In genomic region chr19:7681336-7682174, GRCh38 we compare ENCODE assay signal across 1 cellular context.
TF ChIP-seq lines count a peak whose summit lies in the region.

No MANE protein-coding gene starts in this region.

TF ChIP-seq in GM12878, 131 proteins besides CTCF, POLR2A, EP300 and RAD21 (continued from another document and continues in another):
- TF ChIP-seq, protein P1, sequence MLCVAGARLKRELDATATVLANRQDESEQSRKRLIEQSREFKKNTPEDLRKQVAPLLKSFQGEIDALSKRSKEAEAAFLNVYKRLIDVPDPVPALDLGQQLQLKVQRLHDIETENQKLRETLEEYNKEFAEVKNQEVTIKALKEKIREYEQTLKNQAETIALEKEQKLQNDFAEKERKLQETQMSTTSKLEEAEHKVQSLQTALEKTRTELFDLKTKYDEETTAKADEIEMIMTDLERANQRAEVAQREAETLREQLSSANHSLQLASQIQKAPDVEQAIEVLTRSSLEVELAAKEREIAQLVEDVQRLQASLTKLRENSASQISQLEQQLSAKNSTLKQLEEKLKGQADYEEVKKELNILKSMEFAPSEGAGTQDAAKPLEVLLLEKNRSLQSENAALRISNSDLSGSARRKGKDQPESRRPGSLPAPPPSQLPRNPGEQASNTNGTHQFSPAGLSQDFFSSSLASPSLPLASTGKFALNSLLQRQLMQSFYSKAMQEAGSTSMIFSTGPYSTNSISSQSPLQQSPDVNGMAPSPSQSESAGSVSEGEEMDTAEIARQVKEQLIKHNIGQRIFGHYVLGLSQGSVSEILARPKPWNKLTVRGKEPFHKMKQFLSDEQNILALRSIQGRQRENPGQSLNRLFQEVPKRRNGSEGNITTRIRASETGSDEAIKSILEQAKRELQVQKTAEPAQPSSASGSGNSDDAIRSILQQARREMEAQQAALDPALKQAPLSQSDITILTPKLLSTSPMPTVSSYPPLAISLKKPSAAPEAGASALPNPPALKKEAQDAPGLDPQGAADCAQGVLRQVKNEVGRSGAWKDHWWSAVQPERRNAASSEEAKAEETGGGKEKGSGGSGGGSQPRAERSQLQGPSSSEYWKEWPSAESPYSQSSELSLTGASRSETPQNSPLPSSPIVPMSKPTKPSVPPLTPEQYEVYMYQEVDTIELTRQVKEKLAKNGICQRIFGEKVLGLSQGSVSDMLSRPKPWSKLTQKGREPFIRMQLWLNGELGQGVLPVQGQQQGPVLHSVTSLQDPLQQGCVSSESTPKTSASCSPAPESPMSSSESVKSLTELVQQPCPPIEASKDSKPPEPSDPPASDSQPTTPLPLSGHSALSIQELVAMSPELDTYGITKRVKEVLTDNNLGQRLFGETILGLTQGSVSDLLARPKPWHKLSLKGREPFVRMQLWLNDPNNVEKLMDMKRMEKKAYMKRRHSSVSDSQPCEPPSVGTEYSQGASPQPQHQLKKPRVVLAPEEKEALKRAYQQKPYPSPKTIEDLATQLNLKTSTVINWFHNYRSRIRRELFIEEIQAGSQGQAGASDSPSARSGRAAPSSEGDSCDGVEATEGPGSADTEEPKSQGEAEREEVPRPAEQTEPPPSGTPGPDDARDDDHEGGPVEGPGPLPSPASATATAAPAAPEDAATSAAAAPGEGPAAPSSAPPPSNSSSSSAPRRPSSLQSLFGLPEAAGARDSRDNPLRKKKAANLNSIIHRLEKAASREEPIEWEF (IDR thresholded peaks at IDR 0.05; ENCODE audit: insufficient replicate concordance, low read depth, low read length), result no peak
- TF ChIP-seq BCL11A (IDR thresholded peaks at IDR 0.05; ENCODE audit: low read depth, low read length) (no peak), STAT1 (conservative IDR thresholded peaks at IDR 0.05) (no peak), RCOR1 (conservative IDR thresholded peaks at IDR 0.05; ENCODE audit: low read depth, low read length) (no peak), ZZZ3 (IDR thresholded peaks at IDR 0.05; ENCODE audit: control insufficient read depth, insufficient read length, low read depth) (no peak), ZSCAN29 (IDR thresholded peaks at IDR 0.05) (no peak), NFYA (IDR thresholded peaks at IDR 0.05; ENCODE audit: borderline replicate concordance, low read depth, low read length) (no peak), IKZF1 (conservative IDR thresholded peaks at IDR 0.05) (no peak), SREBF2 (IDR thresholded peaks at IDR 0.05; ENCODE audit: low read length) (no peak), KDM1A (IDR thresholded peaks at IDR 0.05; ENCODE audit: borderline replicate concordance) (no peak), KAT2A (conservative IDR thresholded peaks at IDR 0.05; ENCODE audit: control insufficient read depth, low read depth, low read length) (no peak), MTA3 (IDR thresholded peaks at IDR 0.05; ENCODE audit: borderline replicate concordance, low read length) (peak; percentile 47; the same call in 1 of the 2 replicates), BCLAF1 (IDR thresholded peaks at IDR 0.05) (no peak), DPF2 (IDR thresholded peaks at IDR 0.05) (no peak), MTA2 (IDR thresholded peaks at IDR 0.05; ENCODE audit: low read depth) (no peak; the same call in 1 of the 2 replicates), YY1 (IDR thresholded peaks at IDR 0.05; ENCODE audit: low read depth, low read length) (peak; percentile 73; the same call in 1 of the 2 replicates), STAT3 (IDR thresholded peaks at IDR 0.05; ENCODE audit: low read depth, low read length) (no peak), SUZ12 (IDR thresholded peaks at IDR 0.05; ENCODE audit: unreplicated experiment) (no peak), RAD51 (IDR thresholded peaks at IDR 0.05) (no peak), MEF2B (IDR thresholded peaks at IDR 0.05; ENCODE audit: partially characterized antibody, poor library complexity, severe bottlenecking) (no peak), MEF2A (IDR thresholded peaks at IDR 0.05; ENCODE audit: insufficient read depth, low read depth, low read length) (0 out of 2 replicates have a peak, but pooled peaks have one; percentile 15), SKIL (IDR thresholded peaks at IDR 0.05; ENCODE audit: low read depth, poor library complexity, severe bottlenecking) (peak; percentile 38), HCFC1 (IDR thresholded peaks at IDR 0.05; ENCODE audit: low read length) (no peak), JUND (IDR thresholded peaks at IDR 0.05; ENCODE audit: low read depth, low read length) (no peak), ATF7 (IDR thresholded peaks at IDR 0.05; ENCODE audit: low read depth) (peak; percentile 23; the same call in 1 of the 2 replicates), HDGF (IDR thresholded peaks at IDR 0.05) (no peak), SMARCA5 (IDR thresholded peaks at IDR 0.05) (peak; percentile 37; the same call in 1 of the 2 replicates), ZNF687 (IDR thresholded peaks at IDR 0.05) (no peak), ZNF622 (IDR thresholded peaks at IDR 0.05) (no peak), MAX (IDR thresholded peaks at IDR 0.05; ENCODE audit: low read depth, low read length) (peak; percentile 16; the same call in 1 of the 2 replicates), POU2F2 (IDR thresholded peaks at IDR 0.05; ENCODE audit: borderline replicate concordance, low read depth, low read length) (0 out of 3 replicates have a peak, but pooled peaks have one; percentile 32)
- TF ChIP-seq, protein P2, sequence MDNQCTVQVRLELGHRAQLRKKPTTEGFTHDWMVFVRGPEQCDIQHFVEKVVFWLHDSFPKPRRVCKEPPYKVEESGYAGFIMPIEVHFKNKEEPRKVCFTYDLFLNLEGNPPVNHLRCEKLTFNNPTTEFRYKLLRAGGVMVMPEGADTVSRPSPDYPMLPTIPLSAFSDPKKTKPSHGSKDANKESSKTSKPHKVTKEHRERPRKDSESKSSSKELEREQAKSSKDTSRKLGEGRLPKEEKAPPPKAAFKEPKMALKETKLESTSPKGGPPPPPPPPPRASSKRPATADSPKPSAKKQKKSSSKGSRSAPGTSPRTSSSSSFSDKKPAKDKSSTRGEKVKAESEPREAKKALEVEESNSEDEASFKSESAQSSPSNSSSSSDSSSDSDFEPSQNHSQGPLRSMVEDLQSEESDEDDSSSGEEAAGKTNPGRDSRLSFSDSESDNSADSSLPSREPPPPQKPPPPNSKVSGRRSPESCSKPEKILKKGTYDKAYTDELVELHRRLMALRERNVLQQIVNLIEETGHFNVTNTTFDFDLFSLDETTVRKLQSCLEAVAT (IDR thresholded peaks at IDR 0.05), result peak; percentile 87
- TF ChIP-seq, protein P3, sequence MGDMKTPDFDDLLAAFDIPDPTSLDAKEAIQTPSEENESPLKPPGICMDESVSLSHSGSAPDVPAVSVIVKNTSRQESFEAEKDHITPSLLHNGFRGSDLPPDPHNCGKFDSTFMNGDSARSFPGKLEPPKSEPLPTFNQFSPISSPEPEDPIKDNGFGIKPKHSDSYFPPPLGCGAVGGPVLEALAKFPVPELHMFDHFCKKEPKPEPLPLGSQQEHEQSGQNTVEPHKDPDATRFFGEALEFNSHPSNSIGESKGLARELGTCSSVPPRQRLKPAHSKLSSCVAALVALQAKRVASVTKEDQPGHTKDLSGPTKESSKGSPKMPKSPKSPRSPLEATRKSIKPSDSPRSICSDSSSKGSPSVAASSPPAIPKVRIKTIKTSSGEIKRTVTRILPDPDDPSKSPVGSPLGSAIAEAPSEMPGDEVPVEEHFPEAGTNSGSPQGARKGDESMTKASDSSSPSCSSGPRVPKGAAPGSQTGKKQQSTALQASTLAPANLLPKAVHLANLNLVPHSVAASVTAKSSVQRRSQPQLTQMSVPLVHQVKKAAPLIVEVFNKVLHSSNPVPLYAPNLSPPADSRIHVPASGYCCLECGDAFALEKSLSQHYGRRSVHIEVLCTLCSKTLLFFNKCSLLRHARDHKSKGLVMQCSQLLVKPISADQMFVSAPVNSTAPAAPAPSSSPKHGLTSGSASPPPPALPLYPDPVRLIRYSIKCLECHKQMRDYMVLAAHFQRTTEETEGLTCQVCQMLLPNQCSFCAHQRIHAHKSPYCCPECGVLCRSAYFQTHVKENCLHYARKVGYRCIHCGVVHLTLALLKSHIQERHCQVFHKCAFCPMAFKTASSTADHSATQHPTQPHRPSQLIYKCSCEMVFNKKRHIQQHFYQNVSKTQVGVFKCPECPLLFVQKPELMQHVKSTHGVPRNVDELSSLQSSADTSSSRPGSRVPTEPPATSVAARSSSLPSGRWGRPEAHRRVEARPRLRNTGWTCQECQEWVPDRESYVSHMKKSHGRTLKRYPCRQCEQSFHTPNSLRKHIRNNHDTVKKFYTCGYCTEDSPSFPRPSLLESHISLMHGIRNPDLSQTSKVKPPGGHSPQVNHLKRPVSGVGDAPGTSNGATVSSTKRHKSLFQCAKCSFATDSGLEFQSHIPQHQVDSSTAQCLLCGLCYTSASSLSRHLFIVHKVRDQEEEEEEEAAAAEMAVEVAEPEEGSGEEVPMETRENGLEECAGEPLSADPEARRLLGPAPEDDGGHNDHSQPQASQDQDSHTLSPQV (IDR thresholded peaks at IDR 0.05), result no peak
- TF ChIP-seq, protein P4, sequence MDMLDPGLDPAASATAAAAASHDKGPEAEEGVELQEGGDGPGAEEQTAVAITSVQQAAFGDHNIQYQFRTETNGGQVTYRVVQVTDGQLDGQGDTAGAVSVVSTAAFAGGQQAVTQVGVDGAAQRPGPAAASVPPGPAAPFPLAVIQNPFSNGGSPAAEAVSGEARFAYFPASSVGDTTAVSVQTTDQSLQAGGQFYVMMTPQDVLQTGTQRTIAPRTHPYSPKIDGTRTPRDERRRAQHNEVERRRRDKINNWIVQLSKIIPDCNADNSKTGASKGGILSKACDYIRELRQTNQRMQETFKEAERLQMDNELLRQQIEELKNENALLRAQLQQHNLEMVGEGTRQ (IDR thresholded peaks at IDR 0.05; ENCODE audit: borderline replicate concordance, low read depth, low read length), result no peak
- TF ChIP-seq, protein P5, sequence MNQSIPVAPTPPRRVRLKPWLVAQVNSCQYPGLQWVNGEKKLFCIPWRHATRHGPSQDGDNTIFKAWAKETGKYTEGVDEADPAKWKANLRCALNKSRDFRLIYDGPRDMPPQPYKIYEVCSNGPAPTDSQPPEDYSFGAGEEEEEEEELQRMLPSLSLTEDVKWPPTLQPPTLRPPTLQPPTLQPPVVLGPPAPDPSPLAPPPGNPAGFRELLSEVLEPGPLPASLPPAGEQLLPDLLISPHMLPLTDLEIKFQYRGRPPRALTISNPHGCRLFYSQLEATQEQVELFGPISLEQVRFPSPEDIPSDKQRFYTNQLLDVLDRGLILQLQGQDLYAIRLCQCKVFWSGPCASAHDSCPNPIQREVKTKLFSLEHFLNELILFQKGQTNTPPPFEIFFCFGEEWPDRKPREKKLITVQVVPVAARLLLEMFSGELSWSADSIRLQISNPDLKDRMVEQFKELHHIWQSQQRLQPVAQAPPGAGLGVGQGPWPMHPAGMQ (IDR thresholded peaks at IDR 0.05; ENCODE audit: borderline replicate concordance), result no peak
